3 cellular contexts compared by ENCODE assay signal in genomic region chr7:5612695-5613094, GRCh38.
TF ChIP-seq lines count a peak whose summit lies in the region.

No MANE protein-coding gene starts in this region.

TF ChIP-seq in SK-N-SH treated with all-trans-retinoic acid at 6 μM for 48 hours, 23 proteins besides CTCF, POLR2A, EP300 and RAD21 (continued from another document):
- TF ChIP-seq ZNF70 (CRISPR knock-in tag; IDR thresholded peaks at IDR 0.05) (no peak), ESRRG (CRISPR knock-in tag; IDR thresholded peaks at IDR 0.05) (no peak), ZNF8 (CRISPR knock-in tag; IDR thresholded peaks at IDR 0.05) (no peak), TCF4 (CRISPR knock-in tag; IDR thresholded peaks at IDR 0.05; ENCODE audit: borderline replicate concordance) (no peak), TSHZ2 (CRISPR knock-in tag; IDR thresholded peaks at IDR 0.05) (no peak), ZFP3 (CRISPR knock-in tag; IDR thresholded peaks at IDR 0.05) (no peak), ZFP30 (CRISPR knock-in tag; IDR thresholded peaks at IDR 0.05) (no peak)

TF ChIP-seq in HepG2, 621 proteins besides CTCF, POLR2A, EP300 and RAD21 (continued from another document and continues in another):
- TF ChIP-seq CEBPZ (IDR thresholded peaks at IDR 0.05; ENCODE audit: low read length) = no peak
- no peak for TF ChIP-seq HOXA3 (CRISPR knock-in tag; IDR thresholded peaks at IDR 0.05)
- no peak for TF ChIP-seq KDM4B (CRISPR knock-in tag; IDR thresholded peaks at IDR 0.05)
- TF ChIP-seq ZNF83 (CRISPR knock-in tag; IDR thresholded peaks at IDR 0.05; ENCODE audit: borderline replicate concordance) = no peak
- TF ChIP-seq ZNF709 (CRISPR knock-in tag; IDR thresholded peaks at IDR 0.05) = no peak
- no peak for TF ChIP-seq DMAP1 (CRISPR knock-in tag; IDR thresholded peaks at IDR 0.05)
- no peak for TF ChIP-seq MLXIP (CRISPR knock-in tag; IDR thresholded peaks at IDR 0.05; ENCODE audit: borderline replicate concordance)
- no peak for TF ChIP-seq ZZZ3 (CRISPR knock-in tag; IDR thresholded peaks at IDR 0.05; ENCODE audit: borderline replicate concordance)
- TF ChIP-seq HNRNPK (IDR thresholded peaks at IDR 0.05; ENCODE audit: low read depth, low read length, poor library complexity, severe bottlenecking) = no peak
- no peak for TF ChIP-seq ZNF33A (CRISPR knock-in tag; IDR thresholded peaks at IDR 0.05; ENCODE audit: borderline replicate concordance)
- TF ChIP-seq SNAPC4 (CRISPR knock-in tag; IDR thresholded peaks at IDR 0.05) = no peak

TF ChIP-seq in GM23338, 12 proteins besides CTCF, POLR2A, EP300 and RAD21 (continued from another document):
- TF ChIP-seq ZNF462 (CRISPR knock-in tag; IDR thresholded peaks at IDR 0.05) = no peak
TF ChIP-seq in GM23338: peak in this region for 0.
